In genomic region chr2:5175231-5175630, GRCh38 we compare ENCODE assay signal across 29 cellular contexts.
"Had no signal": no experiment of that assay in that cellular context is flagged by ENCODE, and none has a peak within 500 bp of the region (broad histone marks: within the 10 kb centered on the region; RNA-seq: fewer than 3 reads in every experiment).

No MANE protein-coding gene starts in this region.

- H3K9me3 Mint-ChIP-seq: activated naive CD4-positive, alpha-beta T cell treated with anti-CD3 and anti-CD28 coated beads, Interleukin-2, amount 50 U/mL, for 24 hours; activated T-cell treated with anti-CD3 and anti-CD28 coated beads, Interleukin-2, amount 50 U/mL, for 24 hours had no signal

- H3K4me1 Mint-ChIP-seq: activated CD4-positive, alpha-beta T cell treated with anti-CD3 and anti-CD28 coated beads, Interleukin-2, amount 10 ng/mL, durations not matched to agents 24 days and 14 days; activated naive CD4-positive, alpha-beta T cell treated with anti-CD3 and anti-CD28 coated beads, Interleukin-2, amount 50 U/mL, for 24 hours had no signal

- H3K9me3 ChIP-seq: adrenal gland, body of pancreas, breast epithelium, SJCRH30 had no signal

- H3K36me3 Mint-ChIP-seq: activated naive CD4-positive, alpha-beta T cell treated with anti-CD3 and anti-CD28 coated beads, Interleukin-2, amount 50 U/mL, for 24 hours had no signal

- H3K4me3 ChIP-seq: adrenal gland, body of pancreas, breast epithelium, K562, SJCRH30, SK-N-MC had no signal

- ATAC-seq: activated CD8-positive, alpha-beta T cell treated with anti-CD3 and anti-CD28 coated beads, Interleukin-2, amount 10 ng/mL, durations not matched to agents 7 days and 5 days; body of pancreas; K562 had no signal

- H3K4me3 Mint-ChIP-seq: activated CD4-positive, alpha-beta T cell treated with anti-CD3 and anti-CD28 coated beads, Interleukin-2, amount 10 ng/mL, durations not matched to agents 24 days and 14 days; activated CD8-positive, alpha-beta T cell treated with anti-CD3 and anti-CD28 coated beads, Interleukin-2, amount 10 ng/mL, durations not matched to agents 7 days and 5 days; activated naive CD4-positive, alpha-beta T cell treated with anti-CD3 and anti-CD28 coated beads, Interleukin-2, amount 50 U/mL, for 24 hours; activated T-cell treated with anti-CD3 and anti-CD28 coated beads, Interleukin-2, amount 50 U/mL, for 24 hours had no signal

- H3K27me3 ChIP-seq: adrenal gland, body of pancreas, breast epithelium, SJCRH30 had no signal

- DNase-seq: activated CD4-positive, alpha-beta T cell treated with anti-CD3 and anti-CD28 coated beads for 1 hour; activated CD4-positive, alpha-beta T cell treated with anti-CD3 and anti-CD28 coated beads, Interleukin-2, amount 10 ng/mL, durations not matched to agents 24 days and 14 days; activated CD4-positive, alpha-beta T cell treated with anti-CD3 and anti-CD28 coated beads, Interleukin-2, amount 50 U/mL, for 4 hours; activated CD4-positive, CD25-positive, alpha-beta regulatory T cell; activated CD8-positive, alpha-beta T cell treated with anti-CD3 and anti-CD28 coated beads, Interleukin-2, amount 10 ng/mL, durations not matched to agents 7 days and 5 days; activated gamma-delta T cell; activated naive CD4-positive, alpha-beta T cell treated with Interleukin-2 at 50 U/mL for 16 hours; activated T-cell treated with anti-CD3 and anti-CD28 coated beads, Interleukin-2, amount 50 U/mL, for 24 hours; adrenal gland; body of pancreas; NCI-H1105; NCI-H1417 treated with DMSO at 0.1 percent for 48 hours; NCI-H1694 treated with DMSO at 0.1 percent for 48 hours; NCI-H2029; NCI-H2107; NCI-H2171; NCI-H446; NCI-H510A treated with DMSO at 0.1 percent for 48 hours; NCI-H69; NK-92 treated with Interleukin-12 subunit alpha and Interleukin-12 subunit beta, amount 100 ng/mL, for 24 hours; SHP77; SJCRH30; T1000; WERI-Rb-1 had no signal

- H3K27me3 Mint-ChIP-seq: activated CD4-positive, alpha-beta T cell treated with anti-CD3 and anti-CD28 coated beads, Interleukin-2, amount 10 ng/mL, durations not matched to agents 24 days and 14 days; activated naive CD4-positive, alpha-beta T cell treated with anti-CD3 and anti-CD28 coated beads, Interleukin-2, amount 50 U/mL, for 24 hours; activated T-cell treated with anti-CD3 and anti-CD28 coated beads, Interleukin-2, amount 50 U/mL, for 24 hours had no signal

- H3K36me3 ChIP-seq: adrenal gland, breast epithelium, SJCRH30, WERI-Rb-1 had no signal

- H3K27ac ChIP-seq: adrenal gland, body of pancreas, breast epithelium, SJCRH30, SK-N-MC, WERI-Rb-1 had no signal

- H3K27ac Mint-ChIP-seq: activated CD4-positive, alpha-beta T cell treated with anti-CD3 and anti-CD28 coated beads, Interleukin-2, amount 10 ng/mL, durations not matched to agents 24 days and 14 days; activated CD8-positive, alpha-beta T cell treated with anti-CD3 and anti-CD28 coated beads, Interleukin-2, amount 10 ng/mL, durations not matched to agents 7 days and 5 days; activated naive CD4-positive, alpha-beta T cell treated with anti-CD3 and anti-CD28 coated beads, Interleukin-2, amount 50 U/mL, for 24 hours; activated T-cell treated with anti-CD3 and anti-CD28 coated beads, Interleukin-2, amount 50 U/mL, for 24 hours; activated T-helper 2 cell treated with anti-CD3 and anti-CD28 coated beads, Interferon-gamma antibody, Interleukin-2, Interleukin-4, amounts not matched to agents 10 μg/mL and 5 μg/mL and 100 μg/mL, durations not matched to agents 14 hours and 24 hours and 36 hours had no signal

- H3K4me1 ChIP-seq: adrenal gland, breast epithelium, SJCRH30 had no signal
